In the genomic region with DNA sequence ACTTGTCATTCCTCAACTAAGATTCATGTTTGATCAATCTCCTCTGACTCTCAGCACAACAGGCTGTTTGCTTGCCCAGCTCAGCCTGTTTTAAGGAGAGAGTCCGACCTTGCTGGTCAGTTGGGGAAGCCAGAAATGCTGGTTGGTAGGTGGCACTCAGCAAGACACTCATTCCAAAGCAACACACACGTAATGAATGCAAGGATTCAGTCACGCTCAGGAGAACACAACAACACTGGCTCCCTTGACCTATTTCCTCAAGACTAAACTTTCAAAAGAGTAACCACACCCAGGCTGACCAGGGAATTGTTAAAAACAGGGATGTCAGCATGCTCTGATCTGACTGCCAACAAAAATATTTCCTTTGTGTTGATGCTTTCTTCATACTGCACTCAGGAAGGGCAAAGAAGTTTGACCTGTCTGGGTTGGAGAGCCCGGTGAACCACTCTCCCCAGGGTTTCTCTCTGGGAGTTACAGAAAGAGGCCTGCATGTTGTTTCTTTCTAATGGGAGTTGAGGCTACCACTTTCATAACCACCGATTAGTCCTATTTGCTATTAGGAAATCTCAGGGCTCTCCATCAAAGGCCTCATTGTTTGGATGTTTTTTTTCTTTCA, we compare ENCODE assay signal across 1 cellular context.
TF ChIP-seq lines count a peak whose summit lies in the region.

No MANE protein-coding gene starts in this region.

TF ChIP-seq in HepG2, 621 proteins besides CTCF, POLR2A, EP300 and RAD21 (continued from another document):
- TF ChIP-seq, protein P1, sequence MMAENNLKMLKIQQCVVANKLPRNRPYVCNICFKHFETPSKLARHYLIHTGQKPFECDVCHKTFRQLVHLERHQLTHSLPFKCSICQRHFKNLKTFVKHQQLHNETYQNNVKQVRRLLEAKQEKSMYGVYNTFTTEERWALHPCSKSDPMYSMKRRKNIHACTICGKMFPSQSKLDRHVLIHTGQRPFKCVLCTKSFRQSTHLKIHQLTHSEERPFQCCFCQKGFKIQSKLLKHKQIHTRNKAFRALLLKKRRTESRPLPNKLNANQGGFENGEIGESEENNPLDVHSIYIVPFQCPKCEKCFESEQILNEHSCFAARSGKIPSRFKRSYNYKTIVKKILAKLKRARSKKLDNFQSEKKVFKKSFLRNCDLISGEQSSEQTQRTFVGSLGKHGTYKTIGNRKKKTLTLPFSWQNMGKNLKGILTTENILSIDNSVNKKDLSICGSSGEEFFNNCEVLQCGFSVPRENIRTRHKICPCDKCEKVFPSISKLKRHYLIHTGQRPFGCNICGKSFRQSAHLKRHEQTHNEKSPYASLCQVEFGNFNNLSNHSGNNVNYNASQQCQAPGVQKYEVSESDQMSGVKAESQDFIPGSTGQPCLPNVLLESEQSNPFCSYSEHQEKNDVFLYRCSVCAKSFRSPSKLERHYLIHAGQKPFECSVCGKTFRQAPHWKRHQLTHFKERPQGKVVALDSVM (CRISPR knock-in tag; IDR thresholded peaks at IDR 0.05): no peak
- no peak for TF ChIP-seq HHEX (CRISPR knock-in tag; IDR thresholded peaks at IDR 0.05)
- TF ChIP-seq SAFB2 (CRISPR knock-in tag; IDR thresholded peaks at IDR 0.05; ENCODE audit: borderline replicate concordance, low read depth): no peak
- no peak for TF ChIP-seq ATF1 (CRISPR knock-in tag; IDR thresholded peaks at IDR 0.05)
- TF ChIP-seq, protein P2, sequence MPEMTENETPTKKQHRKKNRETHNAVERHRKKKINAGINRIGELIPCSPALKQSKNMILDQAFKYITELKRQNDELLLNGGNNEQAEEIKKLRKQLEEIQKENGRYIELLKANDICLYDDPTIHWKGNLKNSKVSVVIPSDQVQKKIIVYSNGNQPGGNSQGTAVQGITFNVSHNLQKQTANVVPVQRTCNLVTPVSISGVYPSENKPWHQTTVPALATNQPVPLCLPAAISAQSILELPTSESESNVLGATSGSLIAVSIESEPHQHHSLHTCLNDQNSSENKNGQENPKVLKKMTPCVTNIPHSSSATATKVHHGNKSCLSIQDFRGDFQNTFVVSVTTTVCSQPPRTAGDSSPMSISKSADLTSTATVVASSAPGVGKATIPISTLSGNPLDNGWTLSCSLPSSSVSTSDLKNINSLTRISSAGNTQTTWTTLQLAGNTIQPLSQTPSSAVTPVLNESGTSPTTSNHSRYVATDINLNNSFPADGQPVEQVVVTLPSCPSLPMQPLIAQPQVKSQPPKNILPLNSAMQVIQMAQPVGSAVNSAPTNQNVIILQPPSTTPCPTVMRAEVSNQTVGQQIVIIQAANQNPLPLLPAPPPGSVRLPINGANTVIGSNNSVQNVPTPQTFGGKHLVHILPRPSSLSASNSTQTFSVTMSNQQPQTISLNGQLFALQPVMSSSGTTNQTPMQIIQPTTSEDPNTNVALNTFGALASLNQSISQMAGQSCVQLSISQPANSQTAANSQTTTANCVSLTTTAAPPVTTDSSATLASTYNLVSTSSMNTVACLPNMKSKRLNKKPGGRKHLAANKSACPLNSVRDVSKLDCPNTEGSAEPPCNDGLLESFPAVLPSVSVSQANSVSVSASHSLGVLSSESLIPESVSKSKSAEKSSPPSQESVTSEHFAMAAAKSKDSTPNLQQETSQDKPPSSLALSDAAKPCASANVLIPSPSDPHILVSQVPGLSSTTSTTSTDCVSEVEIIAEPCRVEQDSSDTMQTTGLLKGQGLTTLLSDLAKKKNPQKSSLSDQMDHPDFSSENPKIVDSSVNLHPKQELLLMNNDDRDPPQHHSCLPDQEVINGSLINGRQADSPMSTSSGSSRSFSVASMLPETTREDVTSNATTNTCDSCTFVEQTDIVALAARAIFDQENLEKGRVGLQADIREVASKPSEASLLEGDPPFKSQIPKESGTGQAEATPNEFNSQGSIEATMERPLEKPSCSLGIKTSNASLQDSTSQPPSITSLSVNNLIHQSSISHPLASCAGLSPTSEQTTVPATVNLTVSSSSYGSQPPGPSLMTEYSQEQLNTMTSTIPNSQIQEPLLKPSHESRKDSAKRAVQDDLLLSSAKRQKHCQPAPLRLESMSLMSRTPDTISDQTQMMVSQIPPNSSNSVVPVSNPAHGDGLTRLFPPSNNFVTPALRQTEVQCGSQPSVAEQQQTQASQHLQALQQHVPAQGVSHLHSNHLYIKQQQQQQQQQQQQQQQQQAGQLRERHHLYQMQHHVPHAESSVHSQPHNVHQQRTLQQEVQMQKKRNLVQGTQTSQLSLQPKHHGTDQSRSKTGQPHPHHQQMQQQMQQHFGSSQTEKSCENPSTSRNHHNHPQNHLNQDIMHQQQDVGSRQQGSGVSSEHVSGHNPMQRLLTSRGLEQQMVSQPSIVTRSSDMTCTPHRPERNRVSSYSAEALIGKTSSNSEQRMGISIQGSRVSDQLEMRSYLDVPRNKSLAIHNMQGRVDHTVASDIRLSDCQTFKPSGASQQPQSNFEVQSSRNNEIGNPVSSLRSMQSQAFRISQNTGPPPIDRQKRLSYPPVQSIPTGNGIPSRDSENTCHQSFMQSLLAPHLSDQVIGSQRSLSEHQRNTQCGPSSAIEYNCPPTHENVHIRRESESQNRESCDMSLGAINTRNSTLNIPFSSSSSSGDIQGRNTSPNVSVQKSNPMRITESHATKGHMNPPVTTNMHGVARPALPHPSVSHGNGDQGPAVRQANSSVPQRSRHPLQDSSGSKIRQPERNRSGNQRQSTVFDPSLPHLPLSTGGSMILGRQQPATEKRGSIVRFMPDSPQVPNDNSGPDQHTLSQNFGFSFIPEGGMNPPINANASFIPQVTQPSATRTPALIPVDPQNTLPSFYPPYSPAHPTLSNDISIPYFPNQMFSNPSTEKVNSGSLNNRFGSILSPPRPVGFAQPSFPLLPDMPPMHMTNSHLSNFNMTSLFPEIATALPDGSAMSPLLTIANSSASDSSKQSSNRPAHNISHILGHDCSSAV (CRISPR knock-in tag; IDR thresholded peaks at IDR 0.05; ENCODE audit: borderline replicate concordance): no peak
- no peak for TF ChIP-seq KAT8 (CRISPR knock-in tag; IDR thresholded peaks at IDR 0.05)
